Comparison of ENCODE assay signal across 8 cellular contexts in genomic region chr6:26457796-26458688, GRCh38. TPM values are rescaled to one million over a fixed set of nuclear protein-coding genes. Genes with fewer than 3 reads are reported as not detected.
DNase-seq lines count a peak whose midpoint lies in the region; ATAC-seq and TF ChIP-seq lines count a peak whose summit lies in the region.

Gene BTN2A1 (plus strand): TSS chr6:26457955. CDS start chr6:26458637, 682 bp downstream.

- H3K9me3 ChIP-seq in PC-9 (ENCODE audit: insufficient read depth, low read depth) (no peaks in the 10 kb centered on the region), mucosa of rectum (ENCODE audit: control insufficient read depth in 2 of 2, low read length in 2 of 2) (no peaks in the 10 kb centered on the region)

- no peaks in the 10 kb centered on the region for H4K20me1 ChIP-seq in PC-9 (ENCODE audit: insufficient read depth)

- no peak for TF ChIP-seq RAD21 in Ishikawa (IDR thresholded peaks at IDR 0.05; ENCODE audit: low read depth)

- H3K9me3 Mint-ChIP-seq in activated T-cell treated with anti-CD3 and anti-CD28 coated beads, Interleukin-2, amount 50 U/mL, for 4 hours = no peaks in the 10 kb centered on the region

- H3K4me3 Mint-ChIP-seq in activated T-cell treated with anti-CD3 and anti-CD28 coated beads, Interleukin-2, amount 50 U/mL, for 4 hours = peak within 1 kb of the TSS; percentile 99

- peaks cover 27% of the 10 kb centered on the region for H3K36me3 Mint-ChIP-seq in activated T-cell treated with anti-CD3 and anti-CD28 coated beads, Interleukin-2, amount 50 U/mL, for 4 hours (ENCODE audit: insufficient read depth)

- no peak for TF ChIP-seq CTCF in PC-9 (conservative IDR thresholded peaks at IDR 0.05)

- no peaks in the 10 kb centered on the region for H3K9me2 ChIP-seq in PC-9 (ENCODE audit: insufficient read depth)

- peaks cover 56% of the 10 kb centered on the region for H3K4me1 Mint-ChIP-seq in activated T-cell treated with anti-CD3 and anti-CD28 coated beads, Interleukin-2, amount 50 U/mL, for 4 hours (ENCODE audit: low read depth)

- TSS peak; percentile 26 for BruUV-seq in PC-9 (replicated peaks; lab: Mats Ljungman, UMichigan)

- peak; percentile 95 for DNase-seq in DMS53 (lab: John Stamatoyannopoulos, UW)
- DNase-seq in PC-9 = peak; percentile 71 to 85
- DNase-seq in activated T-cell treated with anti-CD3 and anti-CD28 coated beads, Interleukin-2, amount 50 U/mL, for 4 hours = peak; percentile 50
- peak; percentile 38 to 49 for DNase-seq in stimulated activated CD8-positive, alpha-beta memory T cell treated with anti-CD3 and anti-CD28 coated beads, Interleukin-7, amount 100 ng/mL, for 48 hours (ENCODE audit: extremely low read depth in 1 of 2, low read depth in 1 of 2)

- CTCF ChIA-PET in PC-9 (lab: Charles Lee) = no interaction called here

- H3K79me2 ChIP-seq in PC-9 (ENCODE audit: low read depth) = peaks cover 30% of the 10 kb centered on the region

- intact Hi-C loops in PC-9 (cut with micrococcal nuclease; ENCODE audit: unreplicated experiment) = loop anchor here (1.0 to 10.0 kb wide), 2 partner anchors 18 to 113 kb away; partner anchors contain the start of gene BTN3A3

- peak within 1 kb of the TSS; percentile 82 to 93 for H3K9ac ChIP-seq in mucosa of rectum (ENCODE audit: low read depth in 1 of 2, low read length in 2 of 2)

- H3K4me3 ChIP-seq in PC-9 = peak within 1 kb of the TSS; percentile 72
- H3K4me3 ChIP-seq in mucosa of rectum (ENCODE audit: low read length in 2 of 2) = peak within 1 kb of the TSS; percentile 83 to 95

- no peaks in the 10 kb centered on the region for H3F3A ChIP-seq in PC-9 (ENCODE audit: insufficient read depth, low read depth)

- peak within 1 kb of the TSS; percentile 99 for H2AFZ ChIP-seq in PC-9

- H3K36me3 ChIP-seq in PC-9 (ENCODE audit: low read depth) (peaks cover 15% of the 10 kb centered on the region), mucosa of rectum (ENCODE audit: control insufficient read depth in 2 of 2, insufficient read depth in 2 of 2, low read length in 2 of 2) (peaks cover 26% of the 10 kb centered on the region in 2 donors)

- ATAC-seq in GM21717 (IDR thresholded peaks at IDR 0.05; ENCODE audit: unreplicated experiment) = peak; percentile 98
- ATAC-seq in activated T-cell treated with anti-CD3 and anti-CD28 coated beads, Interleukin-2, amount 50 U/mL, for 4 hours = peak; percentile 98
- ATAC-seq in esophagus mucosa = peak; percentile 98

- H3K4me2 ChIP-seq in PC-9 = peak within 1 kb of the TSS; percentile 67

- H3K4me1 ChIP-seq in PC-9 (replicated peaks; ENCODE audit: insufficient read depth) (peaks cover 6% of the 10 kb centered on the region), mucosa of rectum (ENCODE audit: control insufficient read depth in 2 of 2, insufficient read depth in 2 of 2, low read length in 2 of 2) (peaks cover 13 to 20% of the 10 kb centered on the region in 2 donors)

- H3K27me3 Mint-ChIP-seq in activated T-cell treated with anti-CD3 and anti-CD28 coated beads, Interleukin-2, amount 50 U/mL, for 4 hours (ENCODE audit: low read depth) = no peaks in the 10 kb centered on the region

- no peaks in the 10 kb centered on the region for H3K27me3 ChIP-seq in PC-9 (ENCODE audit: insufficient read depth, low read depth)
- no peaks in the 10 kb centered on the region for H3K27me3 ChIP-seq in mucosa of rectum (ENCODE audit: control insufficient read depth in 2 of 2, insufficient read depth in 2 of 2, low read length in 2 of 2)

- H3K27ac ChIP-seq in PC-9 (peak within 1 kb of the TSS; percentile 70), mucosa of rectum (ENCODE audit: low read depth in 2 of 2, low read length in 2 of 2) (peak within 1 kb of the TSS; percentile 86 to 96)

- POLR2A ChIA-PET in PC-9 (lab: Charles Lee; ENCODE audit: unreplicated experiment) = no interaction called here

- no peak for TF ChIP-seq EP300 in Ishikawa (IDR thresholded peaks at IDR 0.05; ENCODE audit: borderline replicate concordance)

TF ChIP-seq in Ishikawa, 13 proteins besides CTCF, POLR2A, EP300 and RAD21:
- peak; percentile 83 for TF ChIP-seq CREB1 (IDR thresholded peaks at IDR 0.05; ENCODE audit: low read depth)
- TF ChIP-seq FOXM1 (IDR thresholded peaks at IDR 0.05; ENCODE audit: borderline replicate concordance, low read depth) = no peak
- TF ChIP-seq TCF12 (IDR thresholded peaks at IDR 0.05; ENCODE audit: low read depth) = no peak
- no peak for TF ChIP-seq EGR1 (IDR thresholded peaks at IDR 0.05)
- no peak for TF ChIP-seq USF1 (IDR thresholded peaks at IDR 0.05)
- TF ChIP-seq TEAD4 (IDR thresholded peaks at IDR 0.05) = no peak
- TF ChIP-seq NFIC (IDR thresholded peaks at IDR 0.05) = no peak
- TF ChIP-seq TAF1 (IDR thresholded peaks at IDR 0.05; ENCODE audit: low read depth) = peak; percentile 30; the same call in 1 of the 2 replicates
- TF ChIP-seq MAX (IDR thresholded peaks at IDR 0.05) = no peak
- TF ChIP-seq YY1 (IDR thresholded peaks at IDR 0.05; ENCODE audit: low read depth) = peak; percentile 86
- peak; percentile 68; the same call in 1 of the 2 replicates for TF ChIP-seq ZBTB7A (IDR thresholded peaks at IDR 0.05; ENCODE audit: low read depth)
- no peak for TF ChIP-seq CEBPB (IDR thresholded peaks at IDR 0.05)

RNA-seq across cellular contexts. Expression of gene BTN2A1, which starts in this region (rescaled TPM):
- 19.5 and 23.4 TPM in 2 replicates for total RNA-seq in PC-9 (2021)
- 10 to 100 TPM; 12.1 to 15.9 (median 12.5) TPM for total RNA-seq in activated T-cell treated with anti-CD3 and anti-CD28 coated beads, Interleukin-2, amount 50 U/mL, for 4 hours
- 8.1 TPM for total RNA-seq in esophagus mucosa

Comparison
In these comparisons a context has a peak if more than half of its experiments do, and no peak if none do; other contexts are left out.
1. Peak in every context shown above with its lines: DNase-seq, ATAC-seq, H3K4me3 ChIP-seq and H3K27ac ChIP-seq.
2. DNase-seq: peak in every context shown above with its lines; median percentile 95 in DMS53; 78 in PC-9; 50 in activated T-cell treated with anti-CD3 and anti-CD28 coated beads, Interleukin-2, amount 50 U/mL, for 4 hours; 44 in stimulated activated CD8-positive, alpha-beta memory T cell treated with anti-CD3 and anti-CD28 coated beads, Interleukin-7, amount 100 ng/mL, for 48 hours.